Comparison of ENCODE assay signal across 22 cellular contexts in genomic region chr2:212831671-212832199, GRCh38.
DNase-seq lines count a peak whose midpoint lies in the region; ATAC-seq and TF ChIP-seq lines count a peak whose summit lies in the region.
"Had no signal": no experiment of that assay in that cellular context is flagged by ENCODE, and none has a peak within 500 bp of the region (broad histone marks: within the 10 kb centered on the region; RNA-seq: fewer than 3 reads in every experiment).

No MANE protein-coding gene starts in this region.

- ATAC-seq in SK-N-SH treated with all-trans-retinoic acid at 6 μM for 48 hours (no peak), GM18520 (IDR thresholded peaks at IDR 0.05; ENCODE audit: unreplicated experiment) (no peak)

- intact Hi-C loops in posterior vena cava (cut with DNase I), result no loop called here

- no peaks in the 10 kb centered on the region for H3K9me3 ChIP-seq in SK-N-SH

- peak; percentile 8 for DNase-seq in SK-N-SH
- DNase-seq in GM06990 (ENCODE audit: extremely low read depth, insufficient read length), result peak; percentile 13
- DNase-seq in chondrocyte (ENCODE audit: low spot score), result peak; percentile 92
- DNase-seq in posterior vena cava (ENCODE audit: low spot score), result peak; percentile 79
- no peak for DNase-seq in activated CD4-positive, CD25-positive, alpha-beta regulatory T cell treated with anti-CD3 and anti-CD28 coated beads, Interleukin-2, amount 50 U/mL, for 72 hours
- no peak for DNase-seq in DMS114 treated with DMSO at 0.1 percent for 48 hours (lab: John Stamatoyannopoulos, UW; ENCODE audit: unreplicated experiment)
- DNase-seq: Calu3; CD4-positive, alpha-beta memory T cell; DMS79 treated with DMSO at 0.1 percent for 48 hours; H9; Karpas-422; MG63; NCI-H1092; NCI-H146; NCI-H2081; NCI-H510A; NCI-H82; PC-9 had no signal

- POLR2A ChIA-PET in SK-N-SH (lab: Yijun Ruan, JAX), result no interaction called here

- H4K20me1 ChIP-seq in SK-N-SH (ENCODE audit: insufficient read depth), result no peaks in the 10 kb centered on the region

- TF ChIP-seq CTCF in SK-N-SH (IDR thresholded peaks at IDR 0.05), result no peak
- TF ChIP-seq CTCF in GM06990 (IDR thresholded peaks at IDR 0.05; ENCODE audit: insufficient read depth, low read length, poor library complexity, severe bottlenecking), result no peak
- no peak for TF ChIP-seq CTCF in chondrocyte (IDR thresholded peaks at IDR 0.05)

- TF ChIP-seq RAD21 in SK-N-SH (IDR thresholded peaks at IDR 0.05; ENCODE audit: low read length), result no peak

- H3K4me3 ChIP-seq in SK-N-SH (ENCODE audit: low read depth in 2 of 2, low read length in 1 of 2) (no peak overlapping the region), GM06990 (replicated peaks; ENCODE audit: low read depth, low read length) (no peak overlapping the region)
- H3K4me3 ChIP-seq: MG63, PC-9 had no signal

- no peaks in the 10 kb centered on the region for H3K27me3 ChIP-seq in SK-N-SH (ENCODE audit: insufficient read depth)
- H3K27me3 ChIP-seq in GM06990 (replicated peaks; ENCODE audit: control insufficient read depth, insufficient read depth, low read length), result no peaks in the 10 kb centered on the region
- H3K27me3 ChIP-seq: MG63 had no signal

- H3K36me3 ChIP-seq in SK-N-SH (replicated peaks in 1 of 2; ENCODE audit: control insufficient read depth in 1 of 2, insufficient read depth in 2 of 2, low read length in 1 of 2), result no peaks in the 10 kb centered on the region
- H3K36me3 ChIP-seq in GM06990 (ENCODE audit: control insufficient read depth, insufficient read depth, low read length), result no peaks in the 10 kb centered on the region
- H3K36me3 ChIP-seq: MG63 had no signal

- WGBS in SK-N-SH (ENCODE audit: low lambda C conversion rate), result 89% methylated on average over 36 of the region's 50 CpGs

- no peaks in the 10 kb centered on the region for H3K4me1 Mint-ChIP-seq in chondrocyte (ENCODE audit: low read depth)
- H3K4me1 Mint-ChIP-seq: B cell; CD4-positive, alpha-beta memory T cell; H9 had no signal

- no peak overlapping the region for H3K9ac ChIP-seq in SK-N-SH

- H3K9me2 ChIP-seq in SK-N-SH, result no peaks in the 10 kb centered on the region

- no peak overlapping the region for H3K4me3 Mint-ChIP-seq in chondrocyte (ENCODE audit: unreplicated experiment)
- H3K4me3 Mint-ChIP-seq: B cell; CD4-positive, alpha-beta memory T cell; H9 had no signal

- no peak overlapping the region for H2AFZ ChIP-seq in SK-N-SH (ENCODE audit: low read depth)
- H2AFZ ChIP-seq: PC-9 had no signal

- H3K27ac ChIP-seq in SK-N-SH (ENCODE audit: low read depth in 2 of 2, low read length in 1 of 2), result no peak overlapping the region
- H3K27ac ChIP-seq: 22Rv1, PC-9 had no signal

- H3K9me3 Mint-ChIP-seq in chondrocyte (ENCODE audit: low read depth), result no peaks in the 10 kb centered on the region

- peaks cover 1% of the 10 kb centered on the region for H3K36me3 Mint-ChIP-seq in chondrocyte (ENCODE audit: low read depth)

- TF ChIP-seq EP300 in SK-N-SH (IDR thresholded peaks at IDR 0.05; ENCODE audit: borderline replicate concordance in 1 of 2, low read depth in 1 of 2, low read length in 1 of 2), result no peak

- CTCF ChIA-PET in SK-N-SH (lab: Yijun Ruan, JAX), result interaction anchor here (0.8 kb wide), 1 partner anchor 185 kb away, joined by 3 read pairs; no protein-coding TSS in a partner anchor

- no peaks in the 10 kb centered on the region for H3K79me2 ChIP-seq in SK-N-SH (ENCODE audit: insufficient read depth)

- no peaks in the 10 kb centered on the region for H3K4me1 ChIP-seq in SK-N-SH (ENCODE audit: control insufficient read depth in 1 of 2, insufficient read depth in 2 of 2, low read depth in 1 of 2, low read length in 1 of 2)

- no peaks in the 10 kb centered on the region for H3F3A ChIP-seq in SK-N-SH (replicated peaks; ENCODE audit: insufficient read depth)

- H3K27ac Mint-ChIP-seq in chondrocyte (ENCODE audit: unreplicated experiment), result no peak overlapping the region
- H3K27ac Mint-ChIP-seq: B cell; CD4-positive, alpha-beta memory T cell; H9 had no signal

- no peak overlapping the region for H3K4me2 ChIP-seq in SK-N-SH
- H3K4me2 ChIP-seq: PC-9 had no signal

- no peaks in the 10 kb centered on the region for H3K27me3 Mint-ChIP-seq in chondrocyte (ENCODE audit: low read depth)
- H3K27me3 Mint-ChIP-seq: B cell; CD4-positive, alpha-beta memory T cell had no signal

TF ChIP-seq in SK-N-SH, 30 proteins besides CTCF, POLR2A, EP300 and RAD21 (continues in another document):
- TF ChIP-seq TAF1 (IDR thresholded peaks at IDR 0.05; ENCODE audit: borderline replicate concordance, low read depth, low read length), result no peak
- no peak for TF ChIP-seq NFIC (IDR thresholded peaks at IDR 0.05; ENCODE audit: borderline replicate concordance)
- TF ChIP-seq ELF1 (IDR thresholded peaks at IDR 0.05), result no peak
- no peak for TF ChIP-seq EZH2phosphoT487 (IDR thresholded peaks at IDR 0.05; ENCODE audit: borderline replicate concordance, low read depth)
- no peak for TF ChIP-seq MEF2A (IDR thresholded peaks at IDR 0.05; ENCODE audit: borderline replicate concordance, low read depth)
- TF ChIP-seq ZBTB33 (IDR thresholded peaks at IDR 0.05; ENCODE audit: borderline replicate concordance, low read depth), result no peak
- TF ChIP-seq IRF3 (IDR thresholded peaks at IDR 0.05; ENCODE audit: low read depth, low read length), result no peak
- TF ChIP-seq TCF12 (IDR thresholded peaks at IDR 0.05), result no peak
- TF ChIP-seq NRF1 (IDR thresholded peaks at IDR 0.05; ENCODE audit: low read depth, low read length), result no peak
- TF ChIP-seq MXI1 (IDR thresholded peaks at IDR 0.05; ENCODE audit: low read depth, low read length), result no peak
- no peak for TF ChIP-seq SMC3 (IDR thresholded peaks at IDR 0.05; ENCODE audit: low read depth, low read length)

TF ChIP-seq in SK-N-SH treated with all-trans-retinoic acid at 6 μM for 48 hours, 23 proteins besides CTCF, POLR2A, EP300 and RAD21:
- TF ChIP-seq, protein P1, sequence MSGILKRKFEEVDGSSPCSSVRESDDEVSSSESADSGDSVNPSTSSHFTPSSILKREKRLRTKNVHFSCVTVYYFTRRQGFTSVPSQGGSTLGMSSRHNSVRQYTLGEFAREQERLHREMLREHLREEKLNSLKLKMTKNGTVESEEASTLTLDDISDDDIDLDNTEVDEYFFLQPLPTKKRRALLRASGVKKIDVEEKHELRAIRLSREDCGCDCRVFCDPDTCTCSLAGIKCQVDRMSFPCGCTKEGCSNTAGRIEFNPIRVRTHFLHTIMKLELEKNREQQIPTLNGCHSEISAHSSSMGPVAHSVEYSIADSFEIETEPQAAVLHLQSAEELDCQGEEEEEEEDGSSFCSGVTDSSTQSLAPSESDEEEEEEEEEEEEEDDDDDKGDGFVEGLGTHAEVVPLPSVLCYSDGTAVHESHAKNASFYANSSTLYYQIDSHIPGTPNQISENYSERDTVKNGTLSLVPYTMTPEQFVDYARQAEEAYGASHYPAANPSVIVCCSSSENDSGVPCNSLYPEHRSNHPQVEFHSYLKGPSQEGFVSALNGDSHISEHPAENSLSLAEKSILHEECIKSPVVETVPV (CRISPR knock-in tag; IDR thresholded peaks at IDR 0.05), result no peak
- TF ChIP-seq, protein P2, sequence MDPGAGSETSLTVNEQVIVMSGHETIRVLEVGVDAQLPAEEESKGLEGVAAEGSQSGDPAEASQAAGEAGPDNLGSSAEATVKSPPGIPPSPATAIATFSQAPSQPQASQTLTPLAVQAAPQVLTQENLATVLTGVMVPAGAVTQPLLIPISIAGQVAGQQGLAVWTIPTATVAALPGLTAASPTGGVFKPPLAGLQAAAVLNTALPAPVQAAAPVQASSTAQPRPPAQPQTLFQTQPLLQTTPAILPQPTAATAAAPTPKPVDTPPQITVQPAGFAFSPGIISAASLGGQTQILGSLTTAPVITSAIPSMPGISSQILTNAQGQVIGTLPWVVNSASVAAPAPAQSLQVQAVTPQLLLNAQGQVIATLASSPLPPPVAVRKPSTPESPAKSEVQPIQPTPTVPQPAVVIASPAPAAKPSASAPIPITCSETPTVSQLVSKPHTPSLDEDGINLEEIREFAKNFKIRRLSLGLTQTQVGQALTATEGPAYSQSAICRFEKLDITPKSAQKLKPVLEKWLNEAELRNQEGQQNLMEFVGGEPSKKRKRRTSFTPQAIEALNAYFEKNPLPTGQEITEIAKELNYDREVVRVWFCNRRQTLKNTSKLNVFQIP (CRISPR knock-in tag; IDR thresholded peaks at IDR 0.05; ENCODE audit: borderline replicate concordance, low read depth), result no peak
- TF ChIP-seq PPARA (CRISPR knock-in tag; IDR thresholded peaks at IDR 0.05; ENCODE audit: borderline replicate concordance) (no peak), ESRRG (CRISPR knock-in tag; IDR thresholded peaks at IDR 0.05) (no peak), TOX (CRISPR knock-in tag; IDR thresholded peaks at IDR 0.05; ENCODE audit: borderline replicate concordance) (no peak), ZC3H10 (CRISPR knock-in tag; IDR thresholded peaks at IDR 0.05) (no peak), CREB5 (CRISPR knock-in tag; IDR thresholded peaks at IDR 0.05; ENCODE audit: low read depth) (no peak)
- TF ChIP-seq, protein P3, sequence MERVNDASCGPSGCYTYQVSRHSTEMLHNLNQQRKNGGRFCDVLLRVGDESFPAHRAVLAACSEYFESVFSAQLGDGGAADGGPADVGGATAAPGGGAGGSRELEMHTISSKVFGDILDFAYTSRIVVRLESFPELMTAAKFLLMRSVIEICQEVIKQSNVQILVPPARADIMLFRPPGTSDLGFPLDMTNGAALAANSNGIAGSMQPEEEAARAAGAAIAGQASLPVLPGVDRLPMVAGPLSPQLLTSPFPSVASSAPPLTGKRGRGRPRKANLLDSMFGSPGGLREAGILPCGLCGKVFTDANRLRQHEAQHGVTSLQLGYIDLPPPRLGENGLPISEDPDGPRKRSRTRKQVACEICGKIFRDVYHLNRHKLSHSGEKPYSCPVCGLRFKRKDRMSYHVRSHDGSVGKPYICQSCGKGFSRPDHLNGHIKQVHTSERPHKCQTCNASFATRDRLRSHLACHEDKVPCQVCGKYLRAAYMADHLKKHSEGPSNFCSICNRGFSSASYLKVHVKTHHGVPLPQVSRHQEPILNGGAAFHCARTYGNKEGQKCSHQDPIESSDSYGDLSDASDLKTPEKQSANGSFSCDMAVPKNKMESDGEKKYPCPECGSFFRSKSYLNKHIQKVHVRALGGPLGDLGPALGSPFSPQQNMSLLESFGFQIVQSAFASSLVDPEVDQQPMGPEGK (CRISPR knock-in tag; IDR thresholded peaks at IDR 0.05; ENCODE audit: borderline replicate concordance), result no peak

Comparison
In these comparisons a context has a peak if more than half of its experiments do, and no peak if none do; other contexts are left out.
1. DNase-seq: peak in SK-N-SH (single experiment), GM06990 (single experiment), chondrocyte (single experiment) and posterior vena cava (single experiment); none in activated CD4-positive, CD25-positive, alpha-beta regulatory T cell treated with anti-CD3 and anti-CD28 coated beads, Interleukin-2, amount 50 U/mL, for 72 hours (single experiment) and DMS114 treated with DMSO at 0.1 percent for 48 hours (single experiment).